1 cellular context compared by ENCODE assay signal in genomic region chr1:236159704-236160539, GRCh38.
TF ChIP-seq lines count a peak whose summit lies in the region.

No MANE protein-coding gene starts in this region.

TF ChIP-seq in GM23338, 12 proteins besides CTCF, POLR2A, EP300 and RAD21 (continued from another document):
- TF ChIP-seq ZNF462 (CRISPR knock-in tag; IDR thresholded peaks at IDR 0.05), result no peak
